Comparison of ENCODE assay signal across 1 cellular context in genomic region chr12:107788690-107789458, GRCh38.
TF ChIP-seq lines count a peak whose summit lies in the region.

No MANE protein-coding gene starts in this region.

TF ChIP-seq in HepG2, 621 proteins besides CTCF, POLR2A, EP300 and RAD21:
- 0 out of 2 replicates have a peak, but pooled peaks have one; percentile 3 for TF ChIP-seq MED1 (CRISPR knock-in tag; IDR thresholded peaks at IDR 0.05)
- no peak for TF ChIP-seq NCOA5 (CRISPR knock-in tag; IDR thresholded peaks at IDR 0.05)
- TF ChIP-seq TBX3 (IDR thresholded peaks at IDR 0.05; ENCODE audit: borderline replicate concordance): no peak
- 0 out of 2 replicates have a peak, but pooled peaks have one; percentile 11 for TF ChIP-seq SAP130 (CRISPR knock-in tag; IDR thresholded peaks at IDR 0.05; ENCODE audit: low read depth)
- peak; percentile 59; the same call in 1 of the 2 replicates for TF ChIP-seq HNF4A (CRISPR knock-in tag; IDR thresholded peaks at IDR 0.05)
- TF ChIP-seq DMAP1 (CRISPR knock-in tag; IDR thresholded peaks at IDR 0.05): 0 out of 2 replicates have a peak, but pooled peaks have one; percentile 24
- TF ChIP-seq, protein P1, sequence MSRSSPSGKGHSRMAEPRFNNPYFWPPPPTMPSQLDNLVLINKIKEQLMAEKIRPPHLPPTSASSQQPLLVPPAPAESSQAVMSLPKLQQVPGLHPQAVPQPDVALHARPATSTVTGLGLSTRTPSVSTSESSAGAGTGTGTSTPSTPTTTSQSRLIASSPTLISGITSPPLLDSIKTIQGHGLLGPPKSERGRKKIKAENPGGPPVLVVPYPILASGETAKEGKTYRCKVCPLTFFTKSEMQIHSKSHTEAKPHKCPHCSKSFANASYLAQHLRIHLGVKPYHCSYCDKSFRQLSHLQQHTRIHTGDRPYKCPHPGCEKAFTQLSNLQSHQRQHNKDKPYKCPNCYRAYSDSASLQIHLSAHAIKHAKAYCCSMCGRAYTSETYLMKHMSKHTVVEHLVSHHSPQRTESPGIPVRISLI (CRISPR knock-in tag; IDR thresholded peaks at IDR 0.05; ENCODE audit: borderline replicate concordance): peak; percentile 90
- 0 out of 2 replicates have a peak, but pooled peaks have one; percentile 43 for TF ChIP-seq PAXIP1 (CRISPR knock-in tag; conservative IDR thresholded peaks at IDR 0.05)
- TF ChIP-seq RBAK (CRISPR knock-in tag; IDR thresholded peaks at IDR 0.05): peak; percentile 89
- TF ChIP-seq HDAC1 (CRISPR knock-in tag; IDR thresholded peaks at IDR 0.05): 0 out of 2 replicates have a peak, but pooled peaks have one; percentile 37
- TF ChIP-seq MIER3 (CRISPR knock-in tag; IDR thresholded peaks at IDR 0.05; ENCODE audit: borderline replicate concordance): no peak
- no peak for TF ChIP-seq LCORL (IDR thresholded peaks at IDR 0.05)
- TF ChIP-seq LCORL (CRISPR knock-in tag; IDR thresholded peaks at IDR 0.05): peak; percentile 56; the same call in 1 of the 2 replicates
- TF ChIP-seq RXRB (CRISPR knock-in tag; IDR thresholded peaks at IDR 0.05; ENCODE audit: borderline replicate concordance): 0 out of 2 replicates have a peak, but pooled peaks have one; percentile 9
- TF ChIP-seq SOX6 (IDR thresholded peaks at IDR 0.05): no peak
- TF ChIP-seq SOX6 (CRISPR knock-in tag; IDR thresholded peaks at IDR 0.05): 0 out of 2 replicates have a peak, but pooled peaks have one; percentile 23
- no peak for TF ChIP-seq ZNF33A (CRISPR knock-in tag; IDR thresholded peaks at IDR 0.05; ENCODE audit: borderline replicate concordance)
- peak; percentile 96 for TF ChIP-seq BCL6 (CRISPR knock-in tag; IDR thresholded peaks at IDR 0.05)
- TF ChIP-seq GATAD2A (CRISPR knock-in tag; IDR thresholded peaks at IDR 0.05): 0 out of 2 replicates have a peak, but pooled peaks have one; percentile 30
- TF ChIP-seq TBX2 (CRISPR knock-in tag; IDR thresholded peaks at IDR 0.05; ENCODE audit: borderline replicate concordance): peak; percentile 21; the same call in 1 of the 2 replicates
- TF ChIP-seq, protein P2, sequence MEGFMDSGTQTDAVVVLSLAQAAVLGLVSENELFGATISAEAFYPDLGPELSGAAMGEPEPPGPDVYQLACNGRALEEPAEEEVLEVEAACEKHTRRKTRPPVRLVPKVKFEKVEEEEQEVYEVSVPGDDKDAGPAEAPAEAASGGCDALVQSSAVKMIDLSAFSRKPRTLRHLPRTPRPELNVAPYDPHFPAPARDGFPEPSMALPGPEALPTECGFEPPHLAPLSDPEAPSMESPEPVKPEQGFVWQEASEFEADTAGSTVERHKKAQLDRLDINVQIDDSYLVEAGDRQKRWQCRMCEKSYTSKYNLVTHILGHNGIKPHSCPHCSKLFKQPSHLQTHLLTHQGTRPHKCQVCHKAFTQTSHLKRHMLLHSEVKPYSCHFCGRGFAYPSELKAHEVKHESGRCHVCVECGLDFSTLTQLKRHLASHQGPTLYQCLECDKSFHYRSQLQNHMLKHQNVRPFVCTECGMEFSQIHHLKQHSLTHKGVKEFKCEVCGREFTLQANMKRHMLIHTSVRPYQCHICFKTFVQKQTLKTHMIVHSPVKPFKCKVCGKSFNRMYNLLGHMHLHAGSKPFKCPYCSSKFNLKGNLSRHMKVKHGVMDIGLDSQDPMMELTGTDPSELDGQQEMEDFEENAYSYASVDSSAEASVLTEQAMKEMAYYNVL (CRISPR knock-in tag; IDR thresholded peaks at IDR 0.05; ENCODE audit: borderline replicate concordance): 0 out of 2 replicates have a peak, but pooled peaks have one; percentile 38
- no peak for TF ChIP-seq RBM22 (optimal IDR thresholded peaks at IDR 0.05; ENCODE audit: low read length)
- TF ChIP-seq WIZ (CRISPR knock-in tag; IDR thresholded peaks at IDR 0.05): peak; percentile 49; the same call in 1 of the 2 replicates
- TF ChIP-seq ZNF850 (CRISPR knock-in tag; conservative IDR thresholded peaks at IDR 0.05): 0 out of 2 replicates have a peak, but pooled peaks have one; percentile 42
- no peak for TF ChIP-seq NFIB (CRISPR knock-in tag; IDR thresholded peaks at IDR 0.05; ENCODE audit: borderline replicate concordance)
- TF ChIP-seq AHDC1 (CRISPR knock-in tag; IDR thresholded peaks at IDR 0.05; ENCODE audit: borderline replicate concordance): 0 out of 2 replicates have a peak, but pooled peaks have one; percentile 24
- no peak for TF ChIP-seq ZNF446 (CRISPR knock-in tag; IDR thresholded peaks at IDR 0.05)
- TF ChIP-seq ZNF768 (CRISPR knock-in tag; IDR thresholded peaks at IDR 0.05): no peak
- peak; percentile 27; the same call in 1 of the 2 replicates for TF ChIP-seq ARID5B (CRISPR knock-in tag; IDR thresholded peaks at IDR 0.05)
- TF ChIP-seq ELF4 (CRISPR knock-in tag; IDR thresholded peaks at IDR 0.05; ENCODE audit: borderline replicate concordance): 0 out of 2 replicates have a peak, but pooled peaks have one; percentile 21
- TF ChIP-seq MLXIP (CRISPR knock-in tag; IDR thresholded peaks at IDR 0.05; ENCODE audit: borderline replicate concordance): no peak
- TF ChIP-seq HOXD1 (CRISPR knock-in tag; IDR thresholded peaks at IDR 0.05): no peak
